Comparison of ENCODE assay signal across 13 cellular contexts in genomic region chr14:67881225-67881624, GRCh38.
DNase-seq lines count a peak whose midpoint lies in the region; ATAC-seq and TF ChIP-seq lines count a peak whose summit lies in the region.
"Had no signal": no experiment of that assay in that cellular context is flagged by ENCODE, and none has a peak within 500 bp of the region (broad histone marks: within the 10 kb centered on the region; RNA-seq: fewer than 3 reads in every experiment).

No MANE protein-coding gene starts in this region.

- H3K27me3 Mint-ChIP-seq in natural killer cell (ENCODE audit: low read depth in 2 of 2), result peaks cover 0 to 2% of the 10 kb centered on the region in 2 donors

- no peaks in the 10 kb centered on the region for H3K9me3 Mint-ChIP-seq in natural killer cell
- H3K9me3 Mint-ChIP-seq: T-helper 1 cell treated with Interleukin-12 subunit alpha and Interleukin-12 subunit beta and Interleukin-4 antibody, amounts not matched to agents 30 μg/mL and 1 μg/mL, for 36 hours had no signal

- no peaks in the 10 kb centered on the region for H3K36me3 Mint-ChIP-seq in natural killer cell

- intact Hi-C loops in natural killer cell (cut with micrococcal nuclease) (loop anchor here (5.0 kb wide), 1 partner anchor 961 kb away; no protein-coding TSS in a partner anchor), head of caudate nucleus (cut with DNase I) (no loop called here)

- peak overlapping the region; percentile 32 for H3K4me3 Mint-ChIP-seq in natural killer cell
- H3K4me3 Mint-ChIP-seq: T-helper 1 cell treated with Interleukin-12 subunit alpha and Interleukin-12 subunit beta and Interleukin-4 antibody, amounts not matched to agents 30 μg/mL and 1 μg/mL, for 36 hours had no signal

- no peak for DNase-seq in activated CD4-positive, CD25-positive, alpha-beta regulatory T cell (lab: John Stamatoyannopoulos, UW)
- DNase-seq in natural killer cell (no peak), head of caudate nucleus (no peak)
- DNase-seq in stimulated activated CD8-positive, alpha-beta memory T cell treated with anti-CD3 and anti-CD28 coated beads, Interleukin-4, amount 100 ng/mL, for 48 hours, result no peak
- DNase-seq in central memory CD4-positive, alpha-beta T cell, result no peak
- DNase-seq: amygdala, foreskin melanocyte, NCI-H1436 treated with DMSO at 0.1 percent for 48 hours had no signal

- ATAC-seq in activated CD4-positive, CD25-positive, alpha-beta regulatory T cell treated with anti-CD3 and anti-CD28 coated beads, Interleukin-2, amount 50 U/mL, for 24 hours, result peak; percentile 27 to 32
- peak; percentile 92 for ATAC-seq in GM21576 (IDR thresholded peaks at IDR 0.05; ENCODE audit: unreplicated experiment)
- ATAC-seq in HG03432 (IDR thresholded peaks at IDR 0.05; ENCODE audit: unreplicated experiment), result peak; percentile 99
- peak; percentile 84 to 96 (median 89) for ATAC-seq in natural killer cell
- ATAC-seq: A549 had no signal

- H3K4me1 Mint-ChIP-seq in natural killer cell, result peaks cover 40 to 43% of the 10 kb centered on the region in 2 donors

- H3K27ac Mint-ChIP-seq in natural killer cell, result peak overlapping the region; percentile 42 to 80
- H3K27ac Mint-ChIP-seq: T-helper 1 cell treated with Interleukin-12 subunit alpha and Interleukin-12 subunit beta and Interleukin-4 antibody, amounts not matched to agents 30 μg/mL and 1 μg/mL, for 36 hours had no signal

- no peak for TF ChIP-seq CTCF in natural killer cell (IDR thresholded peaks at IDR 0.05)

Comparison
In these comparisons a context has a peak if more than half of its experiments do, and no peak if none do; other contexts are left out.
1. ATAC-seq: peak in every context shown above with its lines; median percentile 99 in HG03432; 92 in GM21576; 89 in natural killer cell; 30 in activated CD4-positive, CD25-positive, alpha-beta regulatory T cell treated with anti-CD3 and anti-CD28 coated beads, Interleukin-2, amount 50 U/mL, for 24 hours.